Comparison of ENCODE assay signal across 8 cellular contexts in the genomic region with DNA sequence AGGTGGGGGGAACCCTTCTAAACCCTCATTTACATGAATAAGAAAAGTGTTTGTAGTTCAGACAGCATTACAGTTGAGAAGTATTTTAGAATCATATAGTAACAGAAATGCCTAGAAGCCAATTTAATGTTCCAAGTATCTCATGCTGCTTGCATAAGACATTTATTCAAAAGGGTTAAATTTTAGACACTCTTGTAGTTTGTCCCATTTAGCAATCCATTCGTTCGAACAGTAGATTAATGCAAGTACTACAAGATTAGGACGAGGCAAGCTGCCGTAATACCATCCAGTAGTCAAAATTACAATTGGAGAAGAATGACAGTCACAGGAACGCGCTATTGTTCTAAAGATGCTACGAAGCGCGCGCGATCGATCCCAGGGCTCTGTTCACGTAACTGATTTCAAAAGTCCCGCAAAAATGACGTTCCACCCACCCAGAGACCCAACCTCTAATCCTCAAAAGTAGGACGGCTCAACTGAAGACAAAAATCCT. TPM values are rescaled to one million over a fixed set of nuclear protein-coding genes. Genes with fewer than 3 reads are reported as not detected.
DNase-seq lines count a peak whose midpoint lies in the region; ATAC-seq and TF ChIP-seq lines count a peak whose summit lies in the region.

No MANE protein-coding gene starts in this region.

- H3K9me3 ChIP-seq in SJCRH30 (replicated peaks) = no peaks in the 10 kb centered on the region
- no peaks in the 10 kb centered on the region for H3K9me3 ChIP-seq in esophagus squamous epithelium

- ATAC-seq in GM19452 (IDR thresholded peaks at IDR 0.05; ENCODE audit: unreplicated experiment) (peak; percentile 48), HG03469 (IDR thresholded peaks at IDR 0.05; ENCODE audit: unreplicated experiment) (peak; percentile 23), omental fat pad (ENCODE audit: low FRiP score) (peak; percentile 38)

- H3K9me3 Mint-ChIP-seq in CD14-positive monocyte = no peaks in the 10 kb centered on the region

- H3K4me1 ChIP-seq in SJCRH30 = no peaks in the 10 kb centered on the region
- H3K4me1 ChIP-seq in esophagus squamous epithelium = peaks cover 5 to 39% (median 9%) of the 10 kb centered on the region in 3 donors

- no peak for DNase-seq in CD14-positive monocyte (ENCODE audit: low spot score)
- no peak for DNase-seq in SJCRH30
- no peak for DNase-seq in esophagus squamous epithelium (lab: John Stamatoyannopoulos, UW)
- DNase-seq in omental fat pad (ENCODE audit: low spot score) = no peak
- DNase-seq in central memory CD4-positive, alpha-beta T cell = no peak
- DNase-seq in AG08396 (ENCODE audit: low spot score) = no peak

- intact Hi-C loops in CD14-positive monocyte (cut with micrococcal nuclease) (loop anchor here in 1 of 2 donors (10.0 kb wide), 1 partner anchor 187 kb away; a partner anchor contains a TSS), esophagus squamous epithelium (cut with DNase I) (no loop called here)

- peak overlapping the region; percentile 76 for H3K4me3 ChIP-seq in SJCRH30
- peak overlapping the region; percentile 68 to 85 (median 82) for H3K4me3 ChIP-seq in esophagus squamous epithelium

- no peaks in the 10 kb centered on the region for H3K27me3 ChIP-seq in SJCRH30
- no peaks in the 10 kb centered on the region for H3K27me3 ChIP-seq in esophagus squamous epithelium

- no peaks in the 10 kb centered on the region for H3K36me3 Mint-ChIP-seq in CD14-positive monocyte

- H3K36me3 ChIP-seq in SJCRH30 (peaks cover 4% of the 10 kb centered on the region; the same call in 1 of the 2 replicates), esophagus squamous epithelium (peaks cover 0 to 25% (median 0%) of the 10 kb centered on the region in 3 donors)

- H3K27ac ChIP-seq in SJCRH30 (peak overlapping the region; percentile 85), esophagus squamous epithelium (peak overlapping the region; percentile 93 to 98 (median 96))

- 0 to 1% methylated on average over 16 of the region's 16 CpGs for WGBS in esophagus squamous epithelium, 2 donors

- H3K4me3 Mint-ChIP-seq in CD14-positive monocyte = peak overlapping the region; percentile 92 to 96

- peaks cover 2 to 9% (median 5%) of the 10 kb centered on the region in 3 donors for H3K27me3 Mint-ChIP-seq in CD14-positive monocyte (ENCODE audit: low read depth in 3 of 3)

- no peak for TF ChIP-seq CTCF in CD14-positive monocyte (IDR thresholded peaks at IDR 0.05)
- TF ChIP-seq CTCF in esophagus squamous epithelium (IDR thresholded peaks at IDR 0.05) = no peak
- TF ChIP-seq CTCF in omental fat pad (IDR thresholded peaks at IDR 0.05) = no peak

- peaks cover 12% of the 10 kb centered on the region for H3K4me1 Mint-ChIP-seq in CD14-positive monocyte

- no peak for TF ChIP-seq POLR2A in esophagus squamous epithelium (IDR thresholded peaks at IDR 0.05)

- peak overlapping the region; percentile 57 to 92 (median 85) for H3K27ac Mint-ChIP-seq in CD14-positive monocyte

RNA-seq across cellular contexts. Expression of a gene that starts 1.2 kb away (rescaled TPM):
- 1 to 10 TPM in 1 of 2 donors, under 1 TPM in 1; 0.53 to 1.0 TPM for polyA plus RNA-seq in CD14-positive monocyte
- 51.7 and 55.1 TPM in 2 replicates for total RNA-seq in SJCRH30 (2014; rRNA removed; shearing (Covaris generic))
- total RNA-seq in esophagus squamous epithelium = 10 to 100 TPM; 12.8 to 43.3 (median 26.8) TPM
- total RNA-seq in omental fat pad = 10 to 100 TPM; 12.0 to 23.1 (median 16.7) TPM

RNA-seq across cellular contexts. Expression of a gene that starts 56.3 kb away (rescaled TPM):
- not detected for polyA plus RNA-seq in CD14-positive monocyte
- 0.05 and 0.24 TPM in 2 replicates for total RNA-seq in SJCRH30 (2014; rRNA removed; shearing (Covaris generic))
- total RNA-seq in esophagus squamous epithelium = under 1 TPM in 1 of 4 donors, not detected in 3; 0.19 TPM
- total RNA-seq in omental fat pad = 1 to 10 TPM in 2 of 4 donors, under 1 TPM in 1, not detected in 1; 0.95 to 1.1 (median 1.0) TPM
